Comparison of ENCODE assay signal across 8 cellular contexts in genomic region chr19:11421607-11422098, GRCh38. TPM values are rescaled to one million over a fixed set of nuclear protein-coding genes. Genes with fewer than 3 reads are reported as not detected.
DNase-seq lines count a peak whose midpoint lies in the region; ATAC-seq and TF ChIP-seq lines count a peak whose summit lies in the region.

No MANE protein-coding gene starts in this region.

- no peak for TF ChIP-seq CTCF in OCI-LY3 (IDR thresholded peaks at IDR 0.05; ENCODE audit: low read depth, low read length)
- no peak for TF ChIP-seq CTCF in body of pancreas (IDR thresholded peaks at IDR 0.05)
- no peak for TF ChIP-seq CTCF in type B pancreatic cell (conservative IDR thresholded peaks at IDR 0.05)

- peak overlapping the region; percentile 10; the same call in 1 of the 2 replicates for H2AFZ ChIP-seq in OCI-LY3 (ENCODE audit: low read depth, low read length)

- no peaks in the 10 kb centered on the region for H3K79me2 ChIP-seq in OCI-LY3 (ENCODE audit: low read length)

- WGBS in body of pancreas, 2 donors, result 26 to 52% methylated on average over 9 to 22 of the region's 24 CpGs

- H3K27me3 ChIP-seq in CD4-positive, CD25-positive, alpha-beta regulatory T cell (ENCODE audit: control insufficient read depth, insufficient read depth, low read length), result peaks cover 9% of the 10 kb centered on the region
- H3K27me3 ChIP-seq in OCI-LY3 (ENCODE audit: low read depth, low read length) (0 out of 2 replicates have a peak, but pooled peaks cover 6% of the 10 kb centered on the region), body of pancreas (no peaks in the 10 kb centered on the region)

- no peaks in the 10 kb centered on the region for H3K9me3 Mint-ChIP-seq in CD4-positive, CD25-positive, alpha-beta regulatory T cell
- peaks cover 2% of the 10 kb centered on the region for H3K9me3 Mint-ChIP-seq in memory B cell
- H3K9me3 Mint-ChIP-seq in type B pancreatic cell, result no peaks in the 10 kb centered on the region

- no peak for TF ChIP-seq POLR2A in body of pancreas (IDR thresholded peaks at IDR 0.05)

- peak overlapping the region; percentile 29 to 81 (median 68) for H3K4me3 Mint-ChIP-seq in CD4-positive, CD25-positive, alpha-beta regulatory T cell
- H3K4me3 Mint-ChIP-seq in memory B cell (peak overlapping the region; percentile 86), type B pancreatic cell (peak overlapping the region; percentile 79)

- intact Hi-C loops in body of pancreas (cut with DNase I), result no loop called here

- peak overlapping the region; percentile 55 for H3K4me2 ChIP-seq in OCI-LY3 (ENCODE audit: low read length)

- H3K36me3 Mint-ChIP-seq in CD4-positive, CD25-positive, alpha-beta regulatory T cell, result no peaks in the 10 kb centered on the region
- H3K36me3 Mint-ChIP-seq in memory B cell (no peaks in the 10 kb centered on the region), type B pancreatic cell (no peaks in the 10 kb centered on the region)

- peak; percentile 20 to 36 for ATAC-seq in CD4-positive, CD25-positive, alpha-beta regulatory T cell (ENCODE audit: low read depth in 2 of 2)
- ATAC-seq in GM21390 (IDR thresholded peaks at IDR 0.05; ENCODE audit: unreplicated experiment), result peak; percentile 24
- peak; percentile 8 for ATAC-seq in body of pancreas
- ATAC-seq in memory B cell (ENCODE audit: low read depth), result peak; percentile 26

- H3K27ac ChIP-seq in CD4-positive, CD25-positive, alpha-beta regulatory T cell (ENCODE audit: insufficient read depth, low read length, poor library complexity, severe bottlenecking), result no peak overlapping the region
- H3K27ac ChIP-seq in OCI-LY3 (ENCODE audit: low read length) (no peak overlapping the region), body of pancreas (peak overlapping the region in 2 of 4 donors; percentile 46 to 50)

- peaks cover 71% of the 10 kb centered on the region for H3K27me3 Mint-ChIP-seq in CD4-positive, CD25-positive, alpha-beta regulatory T cell
- peaks cover 24% of the 10 kb centered on the region for H3K27me3 Mint-ChIP-seq in memory B cell
- H3K27me3 Mint-ChIP-seq in type B pancreatic cell, result peaks cover 59% of the 10 kb centered on the region

- H3K36me3 ChIP-seq in CD4-positive, CD25-positive, alpha-beta regulatory T cell (ENCODE audit: control insufficient read depth, insufficient read depth, low read length), result no peaks in the 10 kb centered on the region
- H3K36me3 ChIP-seq in OCI-LY3 (replicated peaks; ENCODE audit: low read depth, low read length) (no peaks in the 10 kb centered on the region), body of pancreas (replicated peaks in 1 of 2; ENCODE audit: insufficient read depth in 1 of 2, low read depth in 2 of 2) (no peaks in the 10 kb centered on the region)

- H3K27ac Mint-ChIP-seq in CD4-positive, CD25-positive, alpha-beta regulatory T cell, result peak overlapping the region in 1 of 3 donors; percentile 92
- H3K27ac Mint-ChIP-seq in memory B cell, result peak overlapping the region; percentile 12
- H3K27ac Mint-ChIP-seq in type B pancreatic cell, result peak overlapping the region; percentile 81

- H4K20me1 ChIP-seq in OCI-LY3 (ENCODE audit: insufficient read depth, low read length), result no peaks in the 10 kb centered on the region

- H3K4me1 Mint-ChIP-seq in CD4-positive, CD25-positive, alpha-beta regulatory T cell, result peaks cover 0 to 50% (median 19%) of the 10 kb centered on the region in 4 donors
- H3K4me1 Mint-ChIP-seq in memory B cell (peaks cover 42% of the 10 kb centered on the region), type B pancreatic cell (ENCODE audit: unreplicated experiment) (peaks cover 4% of the 10 kb centered on the region)

- peaks cover 53% of the 10 kb centered on the region for H3K4me1 ChIP-seq in CD4-positive, CD25-positive, alpha-beta regulatory T cell (ENCODE audit: control insufficient read depth, insufficient read depth, low read length, poor library complexity, severe bottlenecking)
- H3K4me1 ChIP-seq in OCI-LY3 (ENCODE audit: low read length) (peaks cover 9% of the 10 kb centered on the region), body of pancreas (peaks cover 44% of the 10 kb centered on the region)

- peak in 2 of 3 donors; percentile 35 to 39 for DNase-seq in CD4-positive, CD25-positive, alpha-beta regulatory T cell
- peak; percentile 22 to 50 (median 38) for DNase-seq in body of pancreas
- peak; percentile 43 to 64 for DNase-seq in memory B cell (ENCODE audit: low spot score in 2 of 2)
- no peak for DNase-seq in type B pancreatic cell (ENCODE audit: extremely low spot score, unreplicated experiment)
- DNase-seq in KG1 (lab: John Stamatoyannopoulos, UW), result no peak
- DNase-seq in HT-29 (ENCODE audit: low spot score), result no peak

- H3K9ac ChIP-seq in OCI-LY3 (ENCODE audit: low read length), result no peak overlapping the region

- H3K9me3 ChIP-seq in CD4-positive, CD25-positive, alpha-beta regulatory T cell (ENCODE audit: control insufficient read depth in 2 of 2, low read length in 2 of 2), result no peaks in the 10 kb centered on the region
- H3K9me3 ChIP-seq in OCI-LY3 (ENCODE audit: insufficient read depth, low read length) (no peaks in the 10 kb centered on the region), body of pancreas (no peaks in the 10 kb centered on the region)

- H3K4me3 ChIP-seq in CD4-positive, CD25-positive, alpha-beta regulatory T cell (ENCODE audit: low read depth, low read length), result peak overlapping the region; percentile 19
- H3K4me3 ChIP-seq in OCI-LY3 (ENCODE audit: low read length), result peak overlapping the region; percentile 58
- H3K4me3 ChIP-seq in body of pancreas, result no peak overlapping the region

RNA-seq across cellular contexts. Expression of gene RGL3, which starts 2.5 kb away (rescaled TPM):
- total RNA-seq in CD4-positive, CD25-positive, alpha-beta regulatory T cell, result not detected
- polyA plus RNA-seq in CD4-positive, CD25-positive, alpha-beta regulatory T cell, result not detected
- 10 to 100 TPM; 35.0 to 56.0 TPM for total RNA-seq in body of pancreas
- 44.8 and 49.6 TPM in 2 replicates for total RNA-seq in type B pancreatic cell (ENCODE audit: low replicate concordance)
- 69.4 and 71.5 TPM in 2 replicates for total RNA-seq in HT-29 (2014; rRNA removed; shearing (Covaris generic))

RNA-seq across cellular contexts. Expression of gene ODAD3, which starts 13.3 kb away (rescaled TPM):
- not detected for total RNA-seq in CD4-positive, CD25-positive, alpha-beta regulatory T cell
- not detected for polyA plus RNA-seq in CD4-positive, CD25-positive, alpha-beta regulatory T cell
- total RNA-seq in body of pancreas, result under 1 TPM in 1 of 2 donors, not detected in 1; 0.26 TPM
- total RNA-seq in type B pancreatic cell (ENCODE audit: low replicate concordance), result 1.0 and 2.2 TPM in 2 replicates
- not detected in 2 replicates for total RNA-seq in HT-29 (2014; rRNA removed; shearing (Covaris generic))

RNA-seq across cellular contexts. Expression of gene PRKCSH, which starts 13.8 kb away (rescaled TPM):
- 244 TPM for total RNA-seq in CD4-positive, CD25-positive, alpha-beta regulatory T cell
- 10 to 100 TPM; 29.0 to 38.0 (median 31.5) TPM for polyA plus RNA-seq in CD4-positive, CD25-positive, alpha-beta regulatory T cell
- total RNA-seq in body of pancreas (100 to 1,000 TPM; 134 to 194 TPM), type B pancreatic cell (ENCODE audit: low replicate concordance) (342 and 403 TPM in 2 replicates)
- 145 and 159 TPM in 2 replicates for total RNA-seq in HT-29 (2014; rRNA removed; shearing (Covaris generic))

RNA-seq across cellular contexts. Expression of gene EPOR, which starts 37.5 kb away (rescaled TPM):
- 10.3 TPM for total RNA-seq in CD4-positive, CD25-positive, alpha-beta regulatory T cell
- 1 to 10 TPM; 7.3 to 9.2 (median 8.9) TPM for polyA plus RNA-seq in CD4-positive, CD25-positive, alpha-beta regulatory T cell
- total RNA-seq in body of pancreas, result 10 to 100 TPM; 15.0 to 20.4 TPM
- total RNA-seq in type B pancreatic cell (ENCODE audit: low replicate concordance), result 9.2 and 11.4 TPM in 2 replicates
- 3.7 and 3.8 TPM in 2 replicates for total RNA-seq in HT-29 (2014; rRNA removed; shearing (Covaris generic))

RNA-seq across cellular contexts. Expression of gene SWSAP1, which starts 47.2 kb away (rescaled TPM):
- 3.0 TPM for total RNA-seq in CD4-positive, CD25-positive, alpha-beta regulatory T cell
- 1 to 10 TPM; 5.6 to 8.4 (median 7.0) TPM for polyA plus RNA-seq in CD4-positive, CD25-positive, alpha-beta regulatory T cell
- total RNA-seq in body of pancreas (1 to 10 TPM in 1 of 2 donors, under 1 TPM in 1; 0.78 to 2.0 TPM), type B pancreatic cell (ENCODE audit: low replicate concordance) (2.7 and 4.3 TPM in 2 replicates)
- 3.9 and 5.4 TPM in 2 replicates for total RNA-seq in HT-29 (2014; rRNA removed; shearing (Covaris generic))

Comparison
In these comparisons a context has a peak if more than half of its experiments do, and no peak if none do; other contexts are left out.
1. DNase-seq: peak in CD4-positive, CD25-positive, alpha-beta regulatory T cell (2 of 3), body of pancreas (4 of 4) and memory B cell (2 of 2); none in type B pancreatic cell (single experiment), KG1 (single experiment) and HT-29 (single experiment).
2. H3K4me3 ChIP-seq: peak in CD4-positive, CD25-positive, alpha-beta regulatory T cell (single experiment) and OCI-LY3 (single experiment); none in body of pancreas (0 of 2).
3. RNA of gene RGL3, which starts 2.5 kb away (total RNA-seq): 69.4 to 71.5 TPM in HT-29, 35.0 to 56.0 TPM in body of pancreas and 44.8 to 49.6 TPM in type B pancreatic cell; not detected in CD4-positive, CD25-positive, alpha-beta regulatory T cell (single experiment); every median in the first group is over 10 times any median in the second.
4. Peak in every context shown above with its lines, with median percentiles within 50 percentile points of each other: ATAC-seq and H3K4me3 Mint-ChIP-seq.